Comparison of ENCODE assay signal across 8 cellular contexts in genomic region chr12:57893460-57894353, GRCh38. TPM values are rescaled to one million over a fixed set of nuclear protein-coding genes. Genes with fewer than 3 reads are reported as not detected.
DNase-seq lines count a peak whose midpoint lies in the region; ATAC-seq and TF ChIP-seq lines count a peak whose summit lies in the region.

No MANE protein-coding gene starts in this region.

- H3K4me1 ChIP-seq in heart left ventricle (peaks cover 17 to 99% (median 86%) of the 10 kb centered on the region in 12 donors), prostate gland (replicated peaks) (peaks cover 27% of the 10 kb centered on the region)

- intact Hi-C loops in heart left ventricle (cut with DNase I) = loop anchor here in 6 of 10 donors (1.0 to 5.0 kb wide), 5 partner anchors 46 to 61 kb away; partner anchors contain the start of gene CTDSP2 (in 4 of the 6)
- intact Hi-C loops in prostate gland (cut with DNase I) = loop anchor here (2.0 kb wide), 1 partner anchor 49 kb away; no protein-coding TSS in a partner anchor

- H3K27ac ChIP-seq in heart left ventricle (peak overlapping the region; percentile 96 to 99 (median 98)), prostate gland (peak overlapping the region; percentile 89 to 90)

- DNase-seq in AG09309 (ENCODE audit: low read depth) = peak; percentile 88
- DNase-seq in HuH-7.5 (ENCODE audit: low spot score) = peak; percentile 38
- peak; percentile 70 for DNase-seq in amniotic stem cell (lab: John Stamatoyannopoulos, UW)
- peak; percentile 92 to 96 (median 94) for DNase-seq in heart left ventricle
- DNase-seq in prostate gland (ENCODE audit: low spot score) = peak; percentile 80
- no peak for DNase-seq in cortex of kidney (lab: John Stamatoyannopoulos, UW)
- no peak for DNase-seq in activated CD4-positive, alpha-beta T cell treated with anti-CD3 and anti-CD28 coated beads, Interleukin-2, amount 50 U/mL, for 4 hours
- no peak for DNase-seq in stimulated activated naive CD4-positive, alpha-beta T cell (lab: John Stamatoyannopoulos, UW)

- H3K27me3 ChIP-seq in heart left ventricle = no peaks in the 10 kb centered on the region
- H3K27me3 ChIP-seq in prostate gland (replicated peaks; ENCODE audit: insufficient read depth) = no peaks in the 10 kb centered on the region

- TF ChIP-seq CTCF in AG09309 (IDR thresholded peaks at IDR 0.05; ENCODE audit: control insufficient read depth, insufficient read depth, low read depth, low read length, missing control alignments) = no peak
- TF ChIP-seq CTCF in heart left ventricle (IDR thresholded peaks at IDR 0.05) = peak in 4 of 12 donors; percentile 11 to 40 (median 27)
- TF ChIP-seq CTCF in prostate gland (IDR thresholded peaks at IDR 0.05) = peak in 1 of 4 experiments; percentile 34

- H3K4me3 ChIP-seq in AG09309 (ENCODE audit: control insufficient read depth, low read depth, low read length) (no peak overlapping the region), heart left ventricle (peak overlapping the region in 7 of 12 donors; percentile 0 to 35 (median 19)), prostate gland (no peak overlapping the region)

- WGBS in heart left ventricle, 4 donors = 11 to 16% (median 13%) methylated on average over 13 of the region's 13 CpGs
- WGBS in prostate gland = 15% methylated on average over 13 of the region's 13 CpGs

- H3K36me3 ChIP-seq in heart left ventricle (no peaks in the 10 kb centered on the region), prostate gland (no peaks in the 10 kb centered on the region)

- peak; percentile 72 to 77 (median 74) for ATAC-seq in heart left ventricle

- TF ChIP-seq POLR2A in heart left ventricle (IDR thresholded peaks at IDR 0.05) (peak in 1 of 2 donors; percentile 7), prostate gland (IDR thresholded peaks at IDR 0.05) (no peak)

- no peaks in the 10 kb centered on the region for H3K9me3 ChIP-seq in heart left ventricle
- H3K9me3 ChIP-seq in prostate gland = no peaks in the 10 kb centered on the region

RNA-seq across cellular contexts. Expression of gene CTDSP2, which starts 47.2 kb away (rescaled TPM):
- total RNA-seq in heart left ventricle (100 to 1,000 TPM in 3 of 9 donors, 10 to 100 TPM in 6; 69.9 to 191 (median 89.3) TPM), prostate gland (100 to 1,000 TPM in 1 of 2 donors, 10 to 100 TPM in 1; 99.2 to 159 TPM)
- 10 to 100 TPM; 28.0 to 68.4 TPM for polyA plus RNA-seq in heart left ventricle

RNA-seq across cellular contexts. Expression of gene ATP23, which starts 47.7 kb away (rescaled TPM):
- total RNA-seq in heart left ventricle (1 to 10 TPM; 1.8 to 7.4 (median 5.3) TPM), prostate gland (10 to 100 TPM in 1 of 2 donors, 1 to 10 TPM in 1; 8.0 to 15.0 TPM)
- 10 to 100 TPM in 1 of 2 donors, 1 to 10 TPM in 1; 8.1 to 10.4 TPM for polyA plus RNA-seq in heart left ventricle

Comparison
In these comparisons a context has a peak if more than half of its experiments do, and no peak if none do; other contexts are left out.
1. DNase-seq: peak in AG09309 (single experiment), HuH-7.5 (single experiment), amniotic stem cell (single experiment), heart left ventricle (5 of 5) and prostate gland (single experiment); none in cortex of kidney (single experiment), activated CD4-positive, alpha-beta T cell treated with anti-CD3 and anti-CD28 coated beads, Interleukin-2, amount 50 U/mL, for 4 hours (0 of 2) and stimulated activated naive CD4-positive, alpha-beta T cell (0 of 6).
2. H3K4me3 ChIP-seq: peak in heart left ventricle (7 of 12); none in AG09309 (single experiment) and prostate gland (0 of 2).